ENCODE assay signal across 30 cellular contexts in genomic region chr22:19410941-19411689, GRCh38. TPM values are rescaled to one million over a fixed set of nuclear protein-coding genes. Genes with fewer than 3 reads are reported as not detected.
DNase-seq lines count a peak whose midpoint lies in the region; ATAC-seq and TF ChIP-seq lines count a peak whose summit lies in the region.
"Had no signal": no experiment of that assay in that cellular context is flagged by ENCODE, and none has a peak within 500 bp of the region (broad histone marks: within the 10 kb centered on the region; RNA-seq: fewer than 3 reads in every experiment).

No MANE protein-coding gene starts in this region.

- TF ChIP-seq CTCF in cardiac muscle cell (IDR thresholded peaks at IDR 0.05; ENCODE audit: low read depth, low read length), result no peak
- TF ChIP-seq CTCF in neural crest cell (conservative IDR thresholded peaks at IDR 0.05), result no peak
- no peak for TF ChIP-seq CTCF in stomach (IDR thresholded peaks at IDR 0.05)

- 92 to 95% (median 92%) methylated on average over 6 of the region's 6 CpGs for WGBS in stomach, 5 donors

- peaks cover 6 to 62% (median 10%) of the 10 kb centered on the region in 3 donors for H3K36me3 Mint-ChIP-seq in CD8-positive, alpha-beta memory T cell
- H3K36me3 Mint-ChIP-seq in neural crest cell (ENCODE audit: low read depth), result peaks cover 6% of the 10 kb centered on the region

- no peak for TF ChIP-seq EP300 in stomach (IDR thresholded peaks at IDR 0.05)

- POLR2A ChIA-PET in CD8-positive, alpha-beta memory T cell (lab: Charles Lee), result no interaction called here

- no peak overlapping the region for H3K4me3 ChIP-seq in CD8-positive, alpha-beta memory T cell (ENCODE audit: low read length)
- H3K4me3 ChIP-seq in cardiac muscle cell, result no peak overlapping the region
- no peak overlapping the region for H3K4me3 ChIP-seq in stomach
- H3K4me3 ChIP-seq: body of pancreas, esophagus muscularis mucosa, mucosa of descending colon, right lobe of liver, spleen had no signal

- peak; percentile 67 for DNase-seq in Ammon's horn (ENCODE audit: low spot score)
- DNase-seq in CD8-positive, alpha-beta memory T cell, result no peak
- DNase-seq in cardiac muscle cell (ENCODE audit: low read depth in 1 of 2, low spot score in 1 of 2), result peak in 1 of 2 donors; percentile 14
- DNase-seq in neural crest cell (ENCODE audit: low read depth, low spot score), result no peak
- DNase-seq in COLO668 (lab: John Stamatoyannopoulos, UW; ENCODE audit: unreplicated experiment), result no peak
- DNase-seq in stomach, result no peak
- DNase-seq: activated CD4-positive, alpha-beta T cell treated with anti-CD3 and anti-CD28 coated beads, Interleukin-2, amount 50 U/mL, for 4 hours; activated CD4-positive, CD25-positive, alpha-beta regulatory T cell; activated naive CD4-positive, alpha-beta T cell treated with anti-CD3 and anti-CD28 coated beads, Interleukin-2, amount 10 ng/mL, durations not matched to agents 7 days and 5 days; body of pancreas; COR-L47; foreskin fibroblast; IMR-90; kidney glomerular epithelial cell; mammary epithelial cell; mucosa of descending colon; MV-4-11; NCI-H2171 treated with DMSO at 0.1 percent for 48 hours; NCI-H510A; right lobe of liver; SK-N-SH; spleen; stimulated activated CD4-positive, alpha-beta T cell treated with anti-CD3 and anti-CD28 coated beads, Interleukin-2, amount 100 ng/mL, for 24 hours had no signal

- no peaks in the 10 kb centered on the region for H3K9me3 ChIP-seq in CD8-positive, alpha-beta memory T cell (ENCODE audit: low read length)
- no peaks in the 10 kb centered on the region for H3K9me3 ChIP-seq in cardiac muscle cell (ENCODE audit: low read depth)
- H3K9me3 ChIP-seq in stomach, result no peaks in the 10 kb centered on the region
- H3K9me3 ChIP-seq: body of pancreas, esophagus muscularis mucosa, mucosa of descending colon, right lobe of liver, SK-N-SH, spleen had no signal

- H3K4me1 ChIP-seq in CD8-positive, alpha-beta memory T cell (ENCODE audit: insufficient read depth, low read length), result no peaks in the 10 kb centered on the region
- peaks cover 54% of the 10 kb centered on the region for H3K4me1 ChIP-seq in cardiac muscle cell (ENCODE audit: low read depth)
- peaks cover 0 to 25% (median 15%) of the 10 kb centered on the region in 4 donors for H3K4me1 ChIP-seq in stomach

- no peaks in the 10 kb centered on the region for H3K9me3 Mint-ChIP-seq in CD8-positive, alpha-beta memory T cell
- peaks cover 4% of the 10 kb centered on the region for H3K9me3 Mint-ChIP-seq in neural crest cell
- H3K9me3 Mint-ChIP-seq: activated naive CD4-positive, alpha-beta T cell treated with anti-CD3 and anti-CD28 coated beads, Interleukin-2, amount 10 ng/mL, durations not matched to agents 7 days and 5 days; activated T-helper 1 cell treated with anti-CD3 and anti-CD28 coated beads, Interleukin-12 subunit alpha, Interleukin-12 subunit beta, Interleukin-2, Interleukin-4 antibody, amounts not matched to agents 30 ng/mL and 10 ng/mL and 1 ng/mL, durations not matched to agents 14 hours and 24 hours and 36 hours; T-helper 1 cell treated with Interleukin-12 subunit alpha and Interleukin-12 subunit beta and Interleukin-4 antibody, amounts not matched to agents 30 μg/mL and 1 μg/mL, for 36 hours had no signal

- H3K4me3 Mint-ChIP-seq in CD8-positive, alpha-beta memory T cell, result no peak overlapping the region
- H3K4me3 Mint-ChIP-seq in neural crest cell, result no peak overlapping the region
- H3K4me3 Mint-ChIP-seq: activated naive CD4-positive, alpha-beta T cell treated with anti-CD3 and anti-CD28 coated beads, Interleukin-2, amount 10 ng/mL, durations not matched to agents 7 days and 5 days; activated T-helper 1 cell treated with anti-CD3 and anti-CD28 coated beads, Interleukin-12 subunit alpha, Interleukin-12 subunit beta, Interleukin-2, Interleukin-4 antibody, amounts not matched to agents 30 ng/mL and 10 ng/mL and 1 ng/mL, durations not matched to agents 14 hours and 24 hours and 36 hours; T-helper 1 cell treated with Interleukin-12 subunit alpha and Interleukin-12 subunit beta and Interleukin-4 antibody, amounts not matched to agents 30 μg/mL and 1 μg/mL, for 36 hours; type B pancreatic cell had no signal

- CTCF ChIA-PET in CD8-positive, alpha-beta memory T cell (lab: Charles Lee), result no interaction called here

- peak overlapping the region in 7 of 8 donors; percentile 33 to 83 (median 61) for H3K27ac Mint-ChIP-seq in CD8-positive, alpha-beta memory T cell
- H3K27ac Mint-ChIP-seq in neural crest cell (ENCODE audit: unreplicated experiment), result peak overlapping the region; percentile 9
- H3K27ac Mint-ChIP-seq: activated naive CD4-positive, alpha-beta T cell treated with anti-CD3 and anti-CD28 coated beads, Interleukin-2, amount 10 ng/mL, durations not matched to agents 7 days and 5 days; activated T-helper 1 cell treated with anti-CD3 and anti-CD28 coated beads, Interleukin-12 subunit alpha, Interleukin-12 subunit beta, Interleukin-2, Interleukin-4 antibody, amounts not matched to agents 30 ng/mL and 10 ng/mL and 1 ng/mL, durations not matched to agents 14 hours and 24 hours and 36 hours; T-helper 1 cell treated with Interleukin-12 subunit alpha and Interleukin-12 subunit beta and Interleukin-4 antibody, amounts not matched to agents 30 μg/mL and 1 μg/mL, for 36 hours; type B pancreatic cell had no signal

- H3K4me1 Mint-ChIP-seq in CD8-positive, alpha-beta memory T cell, result peaks cover 31 to 42% (median 41%) of the 10 kb centered on the region in 3 donors
- H3K4me1 Mint-ChIP-seq in neural crest cell, result peaks cover 9% of the 10 kb centered on the region

- ATAC-seq in HG03175 (IDR thresholded peaks at IDR 0.05; ENCODE audit: unreplicated experiment) (no peak), HG02642 (IDR thresholded peaks at IDR 0.05; ENCODE audit: poor library complexity, unreplicated experiment) (no peak)
- ATAC-seq: body of pancreas, mucosa of descending colon had no signal

- peaks cover 29% of the 10 kb centered on the region for H3K36me3 ChIP-seq in CD8-positive, alpha-beta memory T cell (ENCODE audit: insufficient read depth, low read length)
- no peaks in the 10 kb centered on the region for H3K36me3 ChIP-seq in cardiac muscle cell
- H3K36me3 ChIP-seq in stomach, result peaks cover 28 to 51% (median 49%) of the 10 kb centered on the region in 4 donors

- H3K27me3 Mint-ChIP-seq in CD8-positive, alpha-beta memory T cell, result no peaks in the 10 kb centered on the region
- H3K27me3 Mint-ChIP-seq in neural crest cell (ENCODE audit: low read depth), result no peaks in the 10 kb centered on the region
- H3K27me3 Mint-ChIP-seq: activated naive CD4-positive, alpha-beta T cell treated with anti-CD3 and anti-CD28 coated beads, Interleukin-2, amount 10 ng/mL, durations not matched to agents 7 days and 5 days; type B pancreatic cell had no signal

- TF ChIP-seq POLR2A in stomach (IDR thresholded peaks at IDR 0.05), result no peak

- H3K27ac ChIP-seq in CD8-positive, alpha-beta memory T cell (ENCODE audit: low read depth, low read length), result no peak overlapping the region
- H3K27ac ChIP-seq in cardiac muscle cell (peak overlapping the region; percentile 67), stomach (no peak overlapping the region)
- H3K27ac ChIP-seq: body of pancreas, esophagus muscularis mucosa, parathyroid adenoma, right lobe of liver, spleen had no signal

- intact Hi-C loops in stomach (cut with DNase I; ENCODE audit: low total_unique reads), result no loop called here

- no peaks in the 10 kb centered on the region for H3K27me3 ChIP-seq in CD8-positive, alpha-beta memory T cell (ENCODE audit: insufficient read depth, low read length, poor library complexity, severe bottlenecking)
- H3K27me3 ChIP-seq in cardiac muscle cell (no peaks in the 10 kb centered on the region), stomach (no peaks in the 10 kb centered on the region)
- H3K27me3 ChIP-seq: body of pancreas, esophagus muscularis mucosa, right lobe of liver, spleen had no signal

RNA-seq across cellular contexts. Expression of gene HIRA, which starts 20.4 kb away (rescaled TPM):
- 10 to 100 TPM; 38.5 to 44.8 TPM for total RNA-seq in CD8-positive, alpha-beta memory T cell
- polyA plus RNA-seq in CD8-positive, alpha-beta memory T cell, result 4.6 TPM
- total RNA-seq in cardiac muscle cell (29.7 and 36.9 TPM in 2 replicates), neural crest cell (57.1 and 66.3 TPM in 2 replicates), stomach (10 to 100 TPM in 4 of 5 donors, 1 to 10 TPM in 1; 6.4 to 47.2 (median 13.4) TPM)
- polyA plus RNA-seq in cardiac muscle cell (17.1 and 35.9 TPM in 2 replicates), stomach (10 to 100 TPM in 2 of 3 donors, 1 to 10 TPM in 1; 9.2 to 14.8 (median 10.8) TPM)

RNA-seq across cellular contexts. Expression of gene MRPL40, which starts 21.2 kb away (rescaled TPM):
- 10 to 100 TPM; 47.7 to 48.6 TPM for total RNA-seq in CD8-positive, alpha-beta memory T cell
- polyA plus RNA-seq in CD8-positive, alpha-beta memory T cell, result 62.4 TPM
- total RNA-seq in cardiac muscle cell (38.7 and 43.7 TPM in 2 replicates), neural crest cell (30.4 and 32.6 TPM in 2 replicates), stomach (10 to 100 TPM in 3 of 5 donors, 1 to 10 TPM in 2; 2.3 to 25.0 (median 11.2) TPM)
- polyA plus RNA-seq in cardiac muscle cell (82.9 and 91.3 TPM in 2 replicates), stomach (10 to 100 TPM; 43.6 to 61.1 (median 57.3) TPM)

RNA-seq across cellular contexts. Expression of gene C22orf39, which starts 36.4 kb away (rescaled TPM):
- 10 to 100 TPM; 24.4 to 27.7 TPM for total RNA-seq in CD8-positive, alpha-beta memory T cell
- 59.9 TPM for polyA plus RNA-seq in CD8-positive, alpha-beta memory T cell
- total RNA-seq in cardiac muscle cell (102 and 146 TPM in 2 replicates), neural crest cell (38.0 and 38.4 TPM in 2 replicates), stomach (100 to 1,000 TPM in 1 of 5 donors, 10 to 100 TPM in 4; 23.6 to 124 (median 46.3) TPM)
- polyA plus RNA-seq in cardiac muscle cell (117 and 133 TPM in 2 replicates), stomach (10 to 100 TPM; 33.1 to 58.2 (median 36.6) TPM)
